ENCODE assay signal across 21 cellular contexts in genomic region chr1:171258429-171258828, GRCh38. TPM values are rescaled to one million over a fixed set of nuclear protein-coding genes. Genes with fewer than 3 reads are reported as not detected.
"Had no signal": no experiment of that assay in that cellular context is flagged by ENCODE, and none has a peak within 500 bp of the region (broad histone marks: within the 10 kb centered on the region; RNA-seq: fewer than 3 reads in every experiment).

No MANE protein-coding gene starts in this region.

- H3K27me3 ChIP-seq: brain microvascular endothelial cell, thyroid gland had no signal

- H3K4me1 ChIP-seq: sigmoid colon, spleen, thyroid gland had no signal

- DNase-seq: activated CD4-positive, alpha-beta T cell treated with anti-CD3 and anti-CD28 coated beads, Interleukin-2, amount 10 ng/mL, durations not matched to agents 24 days and 14 days; activated CD4-positive, CD25-positive, alpha-beta regulatory T cell; activated CD8-positive, alpha-beta memory T cell treated with anti-CD3 and anti-CD28 coated beads, Interleukin-2, amount 50 U/mL, for 4 hours; activated CD8-positive, alpha-beta T cell treated with anti-CD3 and anti-CD28 coated beads, Interleukin-2, amount 10 ng/mL, durations not matched to agents 7 days and 5 days; activated effector memory CD4-positive, alpha-beta T cell treated with anti-CD3 and anti-CD28 coated beads, Interleukin-2, amount 50 U/mL, for 16 hours; activated T-cell treated with anti-CD3 and anti-CD28 coated beads, Interleukin-2, amount 50 U/mL, for 48 hours; amniotic stem cell; brain microvascular endothelial cell; cortex of kidney; sigmoid colon; spleen; stimulated activated CD4-positive, alpha-beta T cell treated with anti-CD3 and anti-CD28 coated beads, Interleukin-1b, Interleukin-23, amount 100 ng/mL, for 48 hours; stimulated activated naive CD8-positive, alpha-beta T cell treated with anti-CD3 and anti-CD28 coated beads, Interleukin-15, amount 100 ng/mL, for 72 hours; thyroid gland had no signal

- ATAC-seq: activated CD8-positive, alpha-beta T cell treated with anti-CD3 and anti-CD28 coated beads, Interleukin-2, amount 10 ng/mL, durations not matched to agents 7 days and 5 days; stimulated activated naive CD8-positive, alpha-beta T cell treated with anti-CD3 and anti-CD28 coated beads, Interleukin-15, amount 100 ng/mL, for 72 hours had no signal

- H3K27ac Mint-ChIP-seq: activated CD4-positive, alpha-beta T cell treated with anti-CD3 and anti-CD28 coated beads, Interleukin-2, amount 10 ng/mL, durations not matched to agents 24 days and 14 days; activated CD8-positive, alpha-beta T cell treated with anti-CD3 and anti-CD28 coated beads, Interleukin-2, amount 10 ng/mL, durations not matched to agents 7 days and 5 days; activated naive CD4-positive, alpha-beta T cell treated with anti-CD3 and anti-CD28 coated beads, Interleukin-2, amount 50 U/mL, for 24 hours; mesothelial cell of epicardium; stimulated activated naive CD8-positive, alpha-beta T cell treated with anti-CD3 and anti-CD28 coated beads, Interleukin-15, amount 100 ng/mL, for 72 hours; T-helper 2 cell treated with Interferon-gamma antibody and Interleukin-4, amounts not matched to agents 5 μg/mL and 100 μg/mL, for 36 hours had no signal

- H3K9me3 Mint-ChIP-seq: activated CD4-positive, alpha-beta T cell treated with anti-CD3 and anti-CD28 coated beads, Interleukin-2, amount 10 ng/mL, durations not matched to agents 24 days and 14 days; activated naive CD4-positive, alpha-beta T cell treated with anti-CD3 and anti-CD28 coated beads, Interleukin-2, amount 50 U/mL, for 24 hours; mesothelial cell of epicardium; stimulated activated naive CD8-positive, alpha-beta T cell treated with anti-CD3 and anti-CD28 coated beads, Interleukin-15, amount 100 ng/mL, for 72 hours; T-helper 2 cell treated with Interferon-gamma antibody and Interleukin-4, amounts not matched to agents 5 μg/mL and 100 μg/mL, for 36 hours had no signal

- H3K36me3 ChIP-seq: brain microvascular endothelial cell, sigmoid colon, spleen, thyroid gland had no signal

- H3K27ac ChIP-seq: brain microvascular endothelial cell, sigmoid colon, spleen, thyroid gland had no signal

- H3K4me3 Mint-ChIP-seq: activated CD4-positive, alpha-beta T cell treated with anti-CD3 and anti-CD28 coated beads, Interleukin-2, amount 10 ng/mL, durations not matched to agents 24 days and 14 days; activated CD8-positive, alpha-beta T cell treated with anti-CD3 and anti-CD28 coated beads, Interleukin-2, amount 10 ng/mL, durations not matched to agents 7 days and 5 days; activated naive CD4-positive, alpha-beta T cell treated with anti-CD3 and anti-CD28 coated beads, Interleukin-2, amount 50 U/mL, for 24 hours; mesothelial cell of epicardium; stimulated activated naive CD8-positive, alpha-beta T cell treated with anti-CD3 and anti-CD28 coated beads, Interleukin-15, amount 100 ng/mL, for 72 hours; T-helper 2 cell treated with Interferon-gamma antibody and Interleukin-4, amounts not matched to agents 5 μg/mL and 100 μg/mL, for 36 hours had no signal

- H3K36me3 Mint-ChIP-seq: activated naive CD4-positive, alpha-beta T cell treated with anti-CD3 and anti-CD28 coated beads, Interleukin-2, amount 50 U/mL, for 24 hours; mesothelial cell of epicardium had no signal

- H3K4me3 ChIP-seq: sigmoid colon, spleen, thyroid gland had no signal

- H3K9me3 ChIP-seq: sigmoid colon, spleen, thyroid gland had no signal

- H3K4me1 Mint-ChIP-seq: activated CD4-positive, alpha-beta T cell treated with anti-CD3 and anti-CD28 coated beads, Interleukin-2, amount 10 ng/mL, durations not matched to agents 24 days and 14 days; activated naive CD4-positive, alpha-beta T cell treated with anti-CD3 and anti-CD28 coated beads, Interleukin-2, amount 50 U/mL, for 24 hours; stimulated activated naive CD8-positive, alpha-beta T cell treated with anti-CD3 and anti-CD28 coated beads, Interleukin-15, amount 100 ng/mL, for 72 hours had no signal

RNA-seq across cellular contexts. Expression of gene FMO1, which starts 10.1 kb away (rescaled TPM):
- total RNA-seq: activated CD4-positive, alpha-beta T cell treated with anti-CD3 and anti-CD28 coated beads, Interleukin-2, amount 10 ng/mL, durations not matched to agents 24 days and 14 days; activated CD8-positive, alpha-beta T cell treated with anti-CD3 and anti-CD28 coated beads, Interleukin-2, amount 10 ng/mL, durations not matched to agents 7 days and 5 days; epithelial cell of proximal tubule; kidney epithelial cell; mesothelial cell of epicardium; SK-MEL-5; spleen had no signal
- polyA plus RNA-seq: neural cell had no signal

RNA-seq across cellular contexts. Expression of gene FMO4, which starts 55.6 kb away (rescaled TPM):
- polyA plus RNA-seq: neural cell had no signal
